In the genomic region with DNA sequence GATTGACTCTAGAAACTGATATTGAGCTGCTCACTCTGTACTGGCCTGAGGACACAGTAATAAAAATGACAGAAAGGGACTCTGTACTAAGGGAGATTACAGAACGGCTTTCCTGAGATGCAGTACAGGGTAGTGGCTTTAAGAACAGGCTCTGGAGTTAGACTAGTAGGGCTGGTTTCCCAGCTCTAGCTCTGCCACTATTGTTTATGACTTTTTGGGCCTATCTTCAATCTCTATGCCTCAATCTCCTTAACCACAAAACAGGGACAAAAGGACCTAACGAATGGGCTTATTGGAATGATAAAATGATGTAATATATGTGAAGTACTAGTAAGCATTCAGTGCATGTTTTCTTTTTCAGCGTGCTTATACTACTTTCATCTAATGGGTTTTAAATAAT, we compare ENCODE assay signal across 9 cellular contexts. TPM values are rescaled to one million over a fixed set of nuclear protein-coding genes. Genes with fewer than 3 reads are reported as not detected.
DNase-seq lines count a peak whose midpoint lies in the region; ATAC-seq and TF ChIP-seq lines count a peak whose summit lies in the region.
"Had no signal": no experiment of that assay in that cellular context is flagged by ENCODE, and none has a peak within 500 bp of the region (broad histone marks: within the 10 kb centered on the region; RNA-seq: fewer than 3 reads in every experiment).

No MANE protein-coding gene starts in this region.

- H3K27me3 ChIP-seq in NT2/D1 (ENCODE audit: insufficient read depth, insufficient read length) (peaks cover 4% of the 10 kb centered on the region), ascending aorta (no peaks in the 10 kb centered on the region)

- H3K27me3 Mint-ChIP-seq in stimulated activated naive CD8-positive, alpha-beta T cell treated with anti-CD3 and anti-CD28 coated beads, Interleukin-15, Interleukin-2, amounts not matched to agents 100 ng/mL and 50 ng/mL, for 24 hours = peaks cover 36% of the 10 kb centered on the region

- H3K9me3 ChIP-seq in NT2/D1 (ENCODE audit: insufficient read depth, low read length) (peaks cover 13% of the 10 kb centered on the region; the same call in 1 of the 2 replicates), ascending aorta (no peaks in the 10 kb centered on the region)

- H3K36me3 Mint-ChIP-seq in stimulated activated naive CD8-positive, alpha-beta T cell treated with anti-CD3 and anti-CD28 coated beads, Interleukin-15, Interleukin-2, amounts not matched to agents 100 ng/mL and 50 ng/mL, for 24 hours (ENCODE audit: low read depth) = no peaks in the 10 kb centered on the region

- intact Hi-C loops in ascending aorta (cut with DNase I) = loop anchor here (5.0 kb wide), 1 partner anchor 368 kb away; no protein-coding TSS in a partner anchor

- peak overlapping the region; percentile 62 for H3K9ac ChIP-seq in NT2/D1 (ENCODE audit: insufficient read length, low read depth)
- H3K9ac ChIP-seq: parathyroid adenoma had no signal

- H3K36me3 ChIP-seq in NT2/D1 (ENCODE audit: insufficient read depth, insufficient read length, low read length) (peaks cover 42% of the 10 kb centered on the region), ascending aorta (no peaks in the 10 kb centered on the region)

- no peaks in the 10 kb centered on the region for H3K9me3 Mint-ChIP-seq in stimulated activated naive CD8-positive, alpha-beta T cell treated with anti-CD3 and anti-CD28 coated beads, Interleukin-15, Interleukin-2, amounts not matched to agents 100 ng/mL and 50 ng/mL, for 24 hours

- peak overlapping the region; percentile 99 for H3K4me3 ChIP-seq in NT2/D1 (ENCODE audit: insufficient read length, low read depth)
- peak overlapping the region; percentile 13 for H3K4me3 ChIP-seq in epithelial cell of proximal tubule (ENCODE audit: low read depth, low read length)
- peak overlapping the region in 1 of 2 donors; percentile 69 for H3K4me3 ChIP-seq in ascending aorta

- no peak overlapping the region for H3K27ac Mint-ChIP-seq in stimulated activated naive CD8-positive, alpha-beta T cell treated with anti-CD3 and anti-CD28 coated beads, Interleukin-15, Interleukin-2, amounts not matched to agents 100 ng/mL and 50 ng/mL, for 24 hours

- ATAC-seq in stimulated activated naive CD8-positive, alpha-beta T cell treated with anti-CD3 and anti-CD28 coated beads, Interleukin-15, Interleukin-2, amounts not matched to agents 100 U/mL and 50 U/mL, for 24 hours = no peak
- ATAC-seq in HG02981 (IDR thresholded peaks at IDR 0.05; ENCODE audit: unreplicated experiment) = no peak

- DNase-seq in stimulated activated naive CD8-positive, alpha-beta T cell treated with anti-CD3 and anti-CD28 coated beads, Interleukin-15, Interleukin-2, amounts not matched to agents 100 U/mL and 50 U/mL, for 24 hours = no peak
- DNase-seq in NT2/D1 (ENCODE audit: low read depth, low spot score) (no peak), epithelial cell of proximal tubule (ENCODE audit: low read depth) (no peak), SKM-1 treated with dmso at 0.1 percent for 144 hours (lab: John Stamatoyannopoulos, UW; ENCODE audit: unreplicated experiment) (no peak), putamen (ENCODE audit: low spot score) (no peak), ascending aorta (ENCODE audit: low spot score in 2 of 2) (no peak)

- H3K4me1 ChIP-seq in NT2/D1 (ENCODE audit: insufficient read depth, insufficient read length) (no peaks in the 10 kb centered on the region), ascending aorta (peaks cover 2 to 7% of the 10 kb centered on the region in 2 donors)

- H3K4me3 Mint-ChIP-seq in stimulated activated naive CD8-positive, alpha-beta T cell treated with anti-CD3 and anti-CD28 coated beads, Interleukin-15, Interleukin-2, amounts not matched to agents 100 ng/mL and 50 ng/mL, for 24 hours = peak overlapping the region; percentile 87

- TF ChIP-seq CTCF in epithelial cell of proximal tubule (conservative IDR thresholded peaks at IDR 0.05; ENCODE audit: low read depth, low read length) (no peak), ascending aorta (IDR thresholded peaks at IDR 0.05) (no peak)

- H3K27ac ChIP-seq in ascending aorta = no peak overlapping the region
- H3K27ac ChIP-seq: parathyroid adenoma had no signal

- H3K4me1 Mint-ChIP-seq in stimulated activated naive CD8-positive, alpha-beta T cell treated with anti-CD3 and anti-CD28 coated beads, Interleukin-15, Interleukin-2, amounts not matched to agents 100 ng/mL and 50 ng/mL, for 24 hours (ENCODE audit: low read depth) = peaks cover 13% of the 10 kb centered on the region

RNA-seq across cellular contexts. Expression of gene DEPDC1, which starts 1.4 kb away (rescaled TPM):
- 41.2 and 44.6 TPM in 2 replicates for total RNA-seq in epithelial cell of proximal tubule
- not detected for total RNA-seq in ascending aorta

RNA-seq across cellular contexts. Expression of gene RPE65, which starts 45.8 kb away (rescaled TPM):
- total RNA-seq in epithelial cell of proximal tubule (not detected in 2 replicates), ascending aorta (not detected)

Comparison
In these comparisons a context has a peak if more than half of its experiments do, and no peak if none do; other contexts are left out.
1. RNA of gene DEPDC1, which starts 1.4 kb away (total RNA-seq): 41.2 to 44.6 TPM in epithelial cell of proximal tubule; not detected in ascending aorta (single experiment); every median in the first group is over 10 times any median in the second.